Comparison of ENCODE assay signal across 1 cellular context in the genomic region with DNA sequence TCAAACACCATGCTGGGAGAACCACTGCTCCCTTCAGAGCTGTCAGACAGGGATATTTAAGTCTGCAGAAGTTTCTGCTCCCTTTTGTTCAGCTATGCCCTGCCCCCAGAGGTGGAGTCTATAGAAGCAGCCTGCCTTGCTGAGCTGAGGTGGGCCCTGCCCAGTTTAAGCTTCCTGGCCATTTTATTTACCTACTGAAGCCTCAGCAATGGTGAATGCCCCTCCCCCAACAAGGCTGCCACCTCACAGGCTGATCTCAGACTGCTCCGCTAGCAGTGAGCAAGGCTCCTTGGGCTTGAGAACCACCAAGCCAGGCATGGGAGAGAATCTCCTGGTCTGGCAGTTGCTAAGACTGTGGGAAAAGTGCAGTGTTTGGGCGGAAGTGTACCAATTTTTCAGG.
TF ChIP-seq lines count a peak whose summit lies in the region.

No MANE protein-coding gene starts in this region.

TF ChIP-seq in GM23338, 12 proteins besides CTCF, POLR2A, EP300 and RAD21 (continued from another document):
- TF ChIP-seq, protein P1, sequence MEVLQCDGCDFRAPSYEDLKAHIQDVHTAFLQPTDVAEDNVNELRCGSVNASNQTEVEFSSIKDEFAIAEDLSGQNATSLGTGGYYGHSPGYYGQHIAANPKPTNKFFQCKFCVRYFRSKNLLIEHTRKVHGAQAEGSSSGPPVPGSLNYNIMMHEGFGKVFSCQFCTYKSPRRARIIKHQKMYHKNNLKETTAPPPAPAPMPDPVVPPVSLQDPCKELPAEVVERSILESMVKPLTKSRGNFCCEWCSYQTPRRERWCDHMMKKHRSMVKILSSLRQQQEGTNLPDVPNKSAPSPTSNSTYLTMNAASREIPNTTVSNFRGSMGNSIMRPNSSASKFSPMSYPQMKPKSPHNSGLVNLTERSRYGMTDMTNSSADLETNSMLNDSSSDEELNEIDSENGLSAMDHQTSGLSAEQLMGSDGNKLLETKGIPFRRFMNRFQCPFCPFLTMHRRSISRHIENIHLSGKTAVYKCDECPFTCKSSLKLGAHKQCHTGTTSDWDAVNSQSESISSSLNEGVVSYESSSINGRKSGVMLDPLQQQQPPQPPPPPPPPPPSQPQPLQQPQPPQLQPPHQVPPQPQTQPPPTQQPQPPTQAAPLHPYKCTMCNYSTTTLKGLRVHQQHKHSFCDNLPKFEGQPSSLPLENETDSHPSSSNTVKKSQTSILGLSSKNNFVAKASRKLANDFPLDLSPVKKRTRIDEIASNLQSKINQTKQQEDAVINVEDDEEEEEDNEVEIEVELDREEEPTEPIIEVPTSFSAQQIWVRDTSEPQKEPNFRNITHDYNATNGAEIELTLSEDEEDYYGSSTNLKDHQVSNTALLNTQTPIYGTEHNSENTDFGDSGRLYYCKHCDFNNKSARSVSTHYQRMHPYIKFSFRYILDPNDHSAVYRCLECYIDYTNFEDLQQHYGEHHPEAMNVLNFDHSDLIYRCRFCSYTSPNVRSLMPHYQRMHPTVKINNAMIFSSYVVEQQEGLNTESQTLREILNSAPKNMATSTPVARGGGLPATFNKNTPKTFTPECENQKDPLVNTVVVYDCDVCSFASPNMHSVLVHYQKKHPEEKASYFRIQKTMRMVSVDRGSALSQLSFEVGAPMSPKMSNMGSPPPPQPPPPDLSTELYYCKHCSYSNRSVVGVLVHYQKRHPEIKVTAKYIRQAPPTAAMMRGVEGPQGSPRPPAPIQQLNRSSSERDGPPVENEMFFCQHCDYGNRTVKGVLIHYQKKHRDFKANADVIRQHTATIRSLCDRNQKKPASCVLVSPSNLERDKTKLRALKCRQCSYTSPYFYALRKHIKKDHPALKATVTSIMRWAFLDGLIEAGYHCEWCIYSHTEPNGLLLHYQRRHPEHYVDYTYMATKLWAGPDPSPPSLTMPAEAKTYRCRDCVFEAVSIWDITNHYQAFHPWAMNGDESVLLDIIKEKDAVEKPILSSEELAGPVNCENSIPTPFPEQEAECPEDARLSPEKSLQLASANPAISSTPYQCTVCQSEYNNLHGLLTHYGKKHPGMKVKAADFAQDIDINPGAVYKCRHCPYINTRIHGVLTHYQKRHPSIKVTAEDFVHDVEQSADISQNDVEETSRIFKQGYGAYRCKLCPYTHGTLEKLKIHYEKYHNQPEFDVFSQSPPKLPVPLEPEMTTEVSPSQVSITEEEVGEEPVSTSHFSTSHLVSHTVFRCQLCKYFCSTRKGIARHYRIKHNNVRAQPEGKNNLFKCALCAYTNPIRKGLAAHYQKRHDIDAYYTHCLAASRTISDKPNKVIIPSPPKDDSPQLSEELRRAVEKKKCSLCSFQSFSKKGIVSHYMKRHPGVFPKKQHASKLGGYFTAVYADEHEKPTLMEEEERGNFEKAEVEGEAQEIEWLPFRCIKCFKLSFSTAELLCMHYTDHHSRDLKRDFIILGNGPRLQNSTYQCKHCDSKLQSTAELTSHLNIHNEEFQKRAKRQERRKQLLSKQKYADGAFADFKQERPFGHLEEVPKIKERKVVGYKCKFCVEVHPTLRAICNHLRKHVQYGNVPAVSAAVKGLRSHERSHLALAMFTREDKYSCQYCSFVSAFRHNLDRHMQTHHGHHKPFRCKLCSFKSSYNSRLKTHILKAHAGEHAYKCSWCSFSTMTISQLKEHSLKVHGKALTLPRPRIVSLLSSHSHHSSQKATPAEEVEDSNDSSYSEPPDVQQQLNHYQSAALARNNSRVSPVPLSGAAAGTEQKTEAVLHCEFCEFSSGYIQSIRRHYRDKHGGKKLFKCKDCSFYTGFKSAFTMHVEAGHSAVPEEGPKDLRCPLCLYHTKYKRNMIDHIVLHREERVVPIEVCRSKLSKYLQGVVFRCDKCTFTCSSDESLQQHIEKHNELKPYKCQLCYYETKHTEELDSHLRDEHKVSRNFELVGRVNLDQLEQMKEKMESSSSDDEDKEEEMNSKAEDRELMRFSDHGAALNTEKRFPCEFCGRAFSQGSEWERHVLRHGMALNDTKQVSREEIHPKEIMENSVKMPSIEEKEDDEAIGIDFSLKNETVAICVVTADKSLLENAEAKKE (CRISPR knock-in tag; IDR thresholded peaks at IDR 0.05): no peak
- TF ChIP-seq JUNB (IDR thresholded peaks at IDR 0.05; ENCODE audit: unreplicated experiment) (no peak), ZNF114 (CRISPR knock-in tag; IDR thresholded peaks at IDR 0.05) (no peak), CREB1 (CRISPR knock-in tag; IDR thresholded peaks at IDR 0.05; ENCODE audit: low read depth) (no peak)
